1 cellular context compared by ENCODE assay signal in the genomic region with DNA sequence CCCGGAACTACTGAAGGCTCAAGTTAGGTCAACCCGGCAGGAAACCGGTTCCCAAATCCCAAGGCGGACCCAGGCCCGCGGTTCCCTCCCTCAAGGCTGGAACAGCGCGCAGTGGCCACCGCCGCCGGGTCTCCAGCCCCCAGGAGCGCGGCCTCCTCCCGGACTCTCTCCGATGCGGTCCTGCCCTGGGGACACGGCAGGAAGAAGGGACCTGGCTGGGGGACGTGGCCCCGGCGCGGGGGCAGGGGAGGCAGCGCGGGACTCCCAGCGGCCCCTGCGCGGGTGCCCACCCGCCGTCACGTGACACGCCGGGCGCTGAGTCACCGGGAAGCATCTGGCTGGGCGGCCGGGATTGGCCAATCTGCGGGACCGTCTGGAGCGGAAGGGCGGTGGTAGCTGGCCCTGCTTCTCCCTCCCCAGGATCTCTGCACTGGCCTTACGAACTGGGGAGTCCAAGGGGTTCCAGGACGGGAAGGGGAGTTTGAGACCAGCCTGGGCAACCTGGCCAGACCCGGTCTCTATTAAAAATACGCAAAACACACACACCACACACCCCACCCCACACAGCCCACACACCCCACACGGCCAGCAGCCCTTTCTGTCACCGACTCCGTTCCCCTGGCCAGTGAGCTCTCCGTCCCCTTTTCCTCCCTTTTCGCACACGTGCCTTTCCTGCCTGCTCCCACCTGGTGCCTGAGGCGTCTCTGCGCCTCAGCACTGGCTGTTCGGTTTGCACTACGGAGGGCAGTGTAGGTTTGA.
TF ChIP-seq lines count a peak whose summit lies in the region.

No MANE protein-coding gene starts in this region.

TF ChIP-seq in HepG2, 621 proteins besides CTCF, POLR2A, EP300 and RAD21 (continued from another document and continues in another):
- TF ChIP-seq ZNF205 (CRISPR knock-in tag; IDR thresholded peaks at IDR 0.05) (peak; percentile 39; the same call in 1 of the 2 replicates), ZNF232 (CRISPR knock-in tag; IDR thresholded peaks at IDR 0.05; ENCODE audit: borderline replicate concordance) (peak; percentile 29; the same call in 1 of the 2 replicates), NR2C2 (CRISPR knock-in tag; IDR thresholded peaks at IDR 0.05; ENCODE audit: borderline replicate concordance) (peak; percentile 96), SAFB2 (CRISPR knock-in tag; IDR thresholded peaks at IDR 0.05; ENCODE audit: borderline replicate concordance, low read depth) (peak; percentile 83; the same call in 1 of the 2 replicates), ZBTB3 (CRISPR knock-in tag; IDR thresholded peaks at IDR 0.05; ENCODE audit: borderline replicate concordance, low read depth) (no peak), AGO1 (IDR thresholded peaks at IDR 0.05; ENCODE audit: low read depth, low read length, poor library complexity, severe bottlenecking) (no peak), ISL2 (CRISPR knock-in tag; IDR thresholded peaks at IDR 0.05) (peak; percentile 34), KAT7 (CRISPR knock-in tag; IDR thresholded peaks at IDR 0.05; ENCODE audit: borderline replicate concordance) (0 out of 2 replicates have a peak, but pooled peaks have one; percentile 23), TBP (CRISPR knock-in tag; IDR thresholded peaks at IDR 0.05) (no peak), ZNF569 (CRISPR knock-in tag; IDR thresholded peaks at IDR 0.05; ENCODE audit: borderline replicate concordance) (no peak), HHEX (CRISPR knock-in tag; IDR thresholded peaks at IDR 0.05) (no peak), ZSCAN31 (CRISPR knock-in tag; IDR thresholded peaks at IDR 0.05; ENCODE audit: low read depth) (peak; percentile 90; the same call in 1 of the 2 replicates), ZNF83 (CRISPR knock-in tag; IDR thresholded peaks at IDR 0.05; ENCODE audit: borderline replicate concordance) (no peak), MED8 (CRISPR knock-in tag; IDR thresholded peaks at IDR 0.05; ENCODE audit: insufficient replicate concordance) (peak; percentile 89), XBP1 (CRISPR knock-in tag; IDR thresholded peaks at IDR 0.05) (0 out of 2 replicates have a peak, but pooled peaks have one; percentile 47), ZEB1 (IDR thresholded peaks at IDR 0.05; ENCODE audit: insufficient replicate concordance, low read depth) (no peak), ZBTB7A (CRISPR knock-in tag; IDR thresholded peaks at IDR 0.05) (0 out of 2 replicates have a peak, but pooled peaks have one; percentile 50), MXI1 (IDR thresholded peaks at IDR 0.05; ENCODE audit: borderline replicate concordance, low read depth, low read length) (peak; percentile 87; the same call in 2 of the 3 replicates), MXD4 (CRISPR knock-in tag; IDR thresholded peaks at IDR 0.05) (0 out of 2 replicates have a peak, but pooled peaks have one; percentile 32), ZFP36L2 (CRISPR knock-in tag; IDR thresholded peaks at IDR 0.05) (no peak), NFKBIZ (CRISPR knock-in tag; IDR thresholded peaks at IDR 0.05) (no peak; the same call in 1 of the 2 replicates), JUN (CRISPR knock-in tag; IDR thresholded peaks at IDR 0.05) (peak; percentile 64), KLF12 (CRISPR knock-in tag; IDR thresholded peaks at IDR 0.05; ENCODE audit: borderline replicate concordance) (no peak; the same call in 1 of the 2 replicates), MATR3 (CRISPR knock-in tag; IDR thresholded peaks at IDR 0.05) (no peak), MYC (CRISPR knock-in tag; IDR thresholded peaks at IDR 0.05; ENCODE audit: borderline replicate concordance) (peak; percentile 83), ISX (CRISPR knock-in tag; conservative IDR thresholded peaks at IDR 0.05) (no peak), ZNF138 (CRISPR knock-in tag; IDR thresholded peaks at IDR 0.05; ENCODE audit: low read depth) (0 out of 2 replicates have a peak, but pooled peaks have one; percentile 61), LCORL (IDR thresholded peaks at IDR 0.05) (0 out of 2 replicates have a peak, but pooled peaks have one; percentile 17), LCORL (CRISPR knock-in tag; IDR thresholded peaks at IDR 0.05) (peak; percentile 41; the same call in 1 of the 2 replicates), MZF1 (CRISPR knock-in tag; IDR thresholded peaks at IDR 0.05; ENCODE audit: borderline replicate concordance) (no peak), GTF2F1 (IDR thresholded peaks at IDR 0.05; ENCODE audit: low read length) (0 out of 2 replicates have a peak, but pooled peaks have one; percentile 67), ZNF326 (CRISPR knock-in tag; IDR thresholded peaks at IDR 0.05; ENCODE audit: borderline replicate concordance) (no peak), TEAD3 (CRISPR knock-in tag; optimal IDR thresholded peaks at IDR 0.05; ENCODE audit: borderline replicate concordance) (peak; percentile 38), THYN1 (CRISPR knock-in tag; IDR thresholded peaks at IDR 0.05; ENCODE audit: borderline replicate concordance, low read depth) (no peak), RFX1 (IDR thresholded peaks at IDR 0.05) (no peak)
- TF ChIP-seq, protein P1, sequence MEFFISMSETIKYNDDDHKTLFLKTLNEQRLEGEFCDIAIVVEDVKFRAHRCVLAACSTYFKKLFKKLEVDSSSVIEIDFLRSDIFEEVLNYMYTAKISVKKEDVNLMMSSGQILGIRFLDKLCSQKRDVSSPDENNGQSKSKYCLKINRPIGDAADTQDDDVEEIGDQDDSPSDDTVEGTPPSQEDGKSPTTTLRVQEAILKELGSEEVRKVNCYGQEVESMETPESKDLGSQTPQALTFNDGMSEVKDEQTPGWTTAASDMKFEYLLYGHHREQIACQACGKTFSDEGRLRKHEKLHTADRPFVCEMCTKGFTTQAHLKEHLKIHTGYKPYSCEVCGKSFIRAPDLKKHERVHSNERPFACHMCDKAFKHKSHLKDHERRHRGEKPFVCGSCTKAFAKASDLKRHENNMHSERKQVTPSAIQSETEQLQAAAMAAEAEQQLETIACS (CRISPR knock-in tag; IDR thresholded peaks at IDR 0.05) = no peak
- TF ChIP-seq, protein P2, sequence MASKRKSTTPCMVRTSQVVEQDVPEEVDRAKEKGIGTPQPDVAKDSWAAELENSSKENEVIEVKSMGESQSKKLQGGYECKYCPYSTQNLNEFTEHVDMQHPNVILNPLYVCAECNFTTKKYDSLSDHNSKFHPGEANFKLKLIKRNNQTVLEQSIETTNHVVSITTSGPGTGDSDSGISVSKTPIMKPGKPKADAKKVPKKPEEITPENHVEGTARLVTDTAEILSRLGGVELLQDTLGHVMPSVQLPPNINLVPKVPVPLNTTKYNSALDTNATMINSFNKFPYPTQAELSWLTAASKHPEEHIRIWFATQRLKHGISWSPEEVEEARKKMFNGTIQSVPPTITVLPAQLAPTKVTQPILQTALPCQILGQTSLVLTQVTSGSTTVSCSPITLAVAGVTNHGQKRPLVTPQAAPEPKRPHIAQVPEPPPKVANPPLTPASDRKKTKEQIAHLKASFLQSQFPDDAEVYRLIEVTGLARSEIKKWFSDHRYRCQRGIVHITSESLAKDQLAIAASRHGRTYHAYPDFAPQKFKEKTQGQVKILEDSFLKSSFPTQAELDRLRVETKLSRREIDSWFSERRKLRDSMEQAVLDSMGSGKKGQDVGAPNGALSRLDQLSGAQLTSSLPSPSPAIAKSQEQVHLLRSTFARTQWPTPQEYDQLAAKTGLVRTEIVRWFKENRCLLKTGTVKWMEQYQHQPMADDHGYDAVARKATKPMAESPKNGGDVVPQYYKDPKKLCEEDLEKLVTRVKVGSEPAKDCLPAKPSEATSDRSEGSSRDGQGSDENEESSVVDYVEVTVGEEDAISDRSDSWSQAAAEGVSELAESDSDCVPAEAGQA (IDR thresholded peaks at IDR 0.05; ENCODE audit: low read depth) = no peak; the same call in 1 of the 2 replicates
- TF ChIP-seq, protein P2 (CRISPR knock-in tag; IDR thresholded peaks at IDR 0.05; ENCODE audit: borderline replicate concordance) = no peak
- TF ChIP-seq, protein P3, sequence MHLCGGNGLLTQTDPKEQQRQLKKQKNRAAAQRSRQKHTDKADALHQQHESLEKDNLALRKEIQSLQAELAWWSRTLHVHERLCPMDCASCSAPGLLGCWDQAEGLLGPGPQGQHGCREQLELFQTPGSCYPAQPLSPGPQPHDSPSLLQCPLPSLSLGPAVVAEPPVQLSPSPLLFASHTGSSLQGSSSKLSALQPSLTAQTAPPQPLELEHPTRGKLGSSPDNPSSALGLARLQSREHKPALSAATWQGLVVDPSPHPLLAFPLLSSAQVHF (CRISPR knock-in tag; IDR thresholded peaks at IDR 0.05) = peak; percentile 78; the same call in 1 of the 2 replicates
- TF ChIP-seq, protein P4, sequence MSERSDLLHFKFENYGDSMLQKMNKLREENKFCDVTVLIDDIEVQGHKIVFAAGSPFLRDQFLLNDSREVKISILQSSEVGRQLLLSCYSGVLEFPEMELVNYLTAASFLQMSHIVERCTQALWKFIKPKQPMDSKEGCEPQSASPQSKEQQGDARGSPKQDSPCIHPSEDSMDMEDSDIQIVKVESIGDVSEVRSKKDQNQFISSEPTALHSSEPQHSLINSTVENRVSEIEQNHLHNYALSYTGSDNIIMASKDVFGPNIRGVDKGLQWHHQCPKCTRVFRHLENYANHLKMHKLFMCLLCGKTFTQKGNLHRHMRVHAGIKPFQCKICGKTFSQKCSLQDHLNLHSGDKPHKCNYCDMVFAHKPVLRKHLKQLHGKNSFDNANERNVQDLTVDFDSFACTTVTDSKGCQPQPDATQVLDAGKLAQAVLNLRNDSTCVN (CRISPR knock-in tag; IDR thresholded peaks at IDR 0.05; ENCODE audit: borderline replicate concordance) = peak; percentile 56; the same call in 1 of the 2 replicates
- TF ChIP-seq, protein P5, sequence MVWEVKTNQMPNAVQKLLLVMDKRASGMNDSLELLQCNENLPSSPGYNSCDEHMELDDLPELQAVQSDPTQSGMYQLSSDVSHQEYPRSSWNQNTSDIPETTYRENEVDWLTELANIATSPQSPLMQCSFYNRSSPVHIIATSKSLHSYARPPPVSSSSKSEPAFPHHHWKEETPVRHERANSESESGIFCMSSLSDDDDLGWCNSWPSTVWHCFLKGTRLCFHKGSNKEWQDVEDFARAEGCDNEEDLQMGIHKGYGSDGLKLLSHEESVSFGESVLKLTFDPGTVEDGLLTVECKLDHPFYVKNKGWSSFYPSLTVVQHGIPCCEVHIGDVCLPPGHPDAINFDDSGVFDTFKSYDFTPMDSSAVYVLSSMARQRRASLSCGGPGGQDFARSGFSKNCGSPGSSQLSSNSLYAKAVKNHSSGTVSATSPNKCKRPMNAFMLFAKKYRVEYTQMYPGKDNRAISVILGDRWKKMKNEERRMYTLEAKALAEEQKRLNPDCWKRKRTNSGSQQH (CRISPR knock-in tag; IDR thresholded peaks at IDR 0.05; ENCODE audit: low read depth) = peak; percentile 87; the same call in 1 of the 2 replicates
- TF ChIP-seq, protein P6, sequence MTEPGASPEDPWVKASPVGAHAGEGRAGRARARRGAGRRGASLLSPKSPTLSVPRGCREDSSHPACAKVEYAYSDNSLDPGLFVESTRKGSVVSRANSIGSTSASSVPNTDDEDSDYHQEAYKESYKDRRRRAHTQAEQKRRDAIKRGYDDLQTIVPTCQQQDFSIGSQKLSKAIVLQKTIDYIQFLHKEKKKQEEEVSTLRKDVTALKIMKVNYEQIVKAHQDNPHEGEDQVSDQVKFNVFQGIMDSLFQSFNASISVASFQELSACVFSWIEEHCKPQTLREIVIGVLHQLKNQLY (CRISPR knock-in tag; IDR thresholded peaks at IDR 0.05) = peak; percentile 75
- TF ChIP-seq, protein P7, sequence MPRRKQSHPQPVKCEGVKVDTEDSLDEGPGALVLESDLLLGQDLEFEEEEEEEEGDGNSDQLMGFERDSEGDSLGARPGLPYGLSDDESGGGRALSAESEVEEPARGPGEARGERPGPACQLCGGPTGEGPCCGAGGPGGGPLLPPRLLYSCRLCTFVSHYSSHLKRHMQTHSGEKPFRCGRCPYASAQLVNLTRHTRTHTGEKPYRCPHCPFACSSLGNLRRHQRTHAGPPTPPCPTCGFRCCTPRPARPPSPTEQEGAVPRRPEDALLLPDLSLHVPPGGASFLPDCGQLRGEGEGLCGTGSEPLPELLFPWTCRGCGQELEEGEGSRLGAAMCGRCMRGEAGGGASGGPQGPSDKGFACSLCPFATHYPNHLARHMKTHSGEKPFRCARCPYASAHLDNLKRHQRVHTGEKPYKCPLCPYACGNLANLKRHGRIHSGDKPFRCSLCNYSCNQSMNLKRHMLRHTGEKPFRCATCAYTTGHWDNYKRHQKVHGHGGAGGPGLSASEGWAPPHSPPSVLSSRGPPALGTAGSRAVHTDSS (CRISPR knock-in tag; conservative IDR thresholded peaks at IDR 0.05) = no peak
- TF ChIP-seq, protein P8, sequence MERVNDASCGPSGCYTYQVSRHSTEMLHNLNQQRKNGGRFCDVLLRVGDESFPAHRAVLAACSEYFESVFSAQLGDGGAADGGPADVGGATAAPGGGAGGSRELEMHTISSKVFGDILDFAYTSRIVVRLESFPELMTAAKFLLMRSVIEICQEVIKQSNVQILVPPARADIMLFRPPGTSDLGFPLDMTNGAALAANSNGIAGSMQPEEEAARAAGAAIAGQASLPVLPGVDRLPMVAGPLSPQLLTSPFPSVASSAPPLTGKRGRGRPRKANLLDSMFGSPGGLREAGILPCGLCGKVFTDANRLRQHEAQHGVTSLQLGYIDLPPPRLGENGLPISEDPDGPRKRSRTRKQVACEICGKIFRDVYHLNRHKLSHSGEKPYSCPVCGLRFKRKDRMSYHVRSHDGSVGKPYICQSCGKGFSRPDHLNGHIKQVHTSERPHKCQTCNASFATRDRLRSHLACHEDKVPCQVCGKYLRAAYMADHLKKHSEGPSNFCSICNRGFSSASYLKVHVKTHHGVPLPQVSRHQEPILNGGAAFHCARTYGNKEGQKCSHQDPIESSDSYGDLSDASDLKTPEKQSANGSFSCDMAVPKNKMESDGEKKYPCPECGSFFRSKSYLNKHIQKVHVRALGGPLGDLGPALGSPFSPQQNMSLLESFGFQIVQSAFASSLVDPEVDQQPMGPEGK (CRISPR knock-in tag; IDR thresholded peaks at IDR 0.05) = peak; percentile 95
- TF ChIP-seq, protein P9, sequence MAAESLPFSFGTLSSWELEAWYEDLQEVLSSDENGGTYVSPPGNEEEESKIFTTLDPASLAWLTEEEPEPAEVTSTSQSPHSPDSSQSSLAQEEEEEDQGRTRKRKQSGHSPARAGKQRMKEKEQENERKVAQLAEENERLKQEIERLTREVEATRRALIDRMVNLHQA (CRISPR knock-in tag; IDR thresholded peaks at IDR 0.05) = no peak
